Comparison of ENCODE assay signal across 12 cellular contexts in the genomic region with DNA sequence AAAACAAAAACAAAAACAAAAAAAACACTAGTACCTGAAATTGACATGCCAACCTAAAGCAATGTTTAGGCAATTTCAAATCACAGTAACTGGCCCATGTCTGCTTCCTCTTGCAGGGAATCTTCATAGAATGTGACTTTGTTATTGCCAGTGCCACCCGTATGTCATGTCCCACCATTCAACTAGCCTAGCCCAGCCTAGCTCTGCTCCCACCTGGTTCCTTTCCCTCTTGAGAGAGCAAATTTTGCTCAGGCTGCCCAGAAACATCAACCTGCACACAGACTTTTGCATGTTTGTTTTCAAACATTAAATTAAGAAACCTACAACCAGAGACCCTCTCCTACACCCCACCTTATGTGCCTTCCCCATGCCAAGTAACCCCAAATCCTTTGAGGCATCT.
DNase-seq lines count a peak whose midpoint lies in the region; ATAC-seq and TF ChIP-seq lines count a peak whose summit lies in the region.
"Had no signal": no experiment of that assay in that cellular context is flagged by ENCODE, and none has a peak within 500 bp of the region (broad histone marks: within the 10 kb centered on the region; RNA-seq: fewer than 3 reads in every experiment).

No MANE protein-coding gene starts in this region.

- no peak for ATAC-seq in CD8-positive, alpha-beta T cell
- ATAC-seq in T-helper 17 cell (no peak), HG03457 (IDR thresholded peaks at IDR 0.05; ENCODE audit: unreplicated experiment) (no peak)

- intact Hi-C loops in CD8-positive, alpha-beta T cell (cut with DNase I, micrococcal nuclease), result loop anchor here (2.0 to 10.0 kb wide), 13 partner anchors 110 to 1362 kb away; partner anchors contain the start of genes MYB (in 1 of the 2) and RPS12 (in 1 of the 2)
- intact Hi-C loops in sigmoid colon (cut with DNase I), result loop anchor here (5.0 to 10.0 kb wide), 3 partner anchors 222 to 878 kb away; partner anchors contain the start of genes HBS1L and TBPL1

- H3K27me3 Mint-ChIP-seq in CD8-positive, alpha-beta T cell (ENCODE audit: low read depth), result no peaks in the 10 kb centered on the region
- no peaks in the 10 kb centered on the region for H3K27me3 Mint-ChIP-seq in T-helper 17 cell

- peaks cover 46% of the 10 kb centered on the region for H3K4me1 Mint-ChIP-seq in CD8-positive, alpha-beta T cell (ENCODE audit: low read depth)
- H3K4me1 Mint-ChIP-seq in T-helper 17 cell, result peaks cover 32% of the 10 kb centered on the region

- peaks cover 40% of the 10 kb centered on the region for H3K4me1 ChIP-seq in CD8-positive, alpha-beta T cell (ENCODE audit: insufficient read depth, low read length)
- H3K4me1 ChIP-seq in sigmoid colon, result peaks cover 0 to 32% (median 26%) of the 10 kb centered on the region in 4 donors

- H3K36me3 Mint-ChIP-seq in CD8-positive, alpha-beta T cell, result peaks cover 25% of the 10 kb centered on the region
- H3K36me3 Mint-ChIP-seq in T-helper 17 cell (ENCODE audit: low read depth), result no peaks in the 10 kb centered on the region

- peak overlapping the region; percentile 67 for H3K4me3 ChIP-seq in CD8-positive, alpha-beta T cell (ENCODE audit: low read depth, low read length)
- peak overlapping the region; percentile 43 for H3K4me3 ChIP-seq in fibroblast of pulmonary artery (replicated peaks; ENCODE audit: low read depth, low read length)
- no peak overlapping the region for H3K4me3 ChIP-seq in sigmoid colon
- H3K4me3 ChIP-seq: mucosa of descending colon had no signal

- DNase-seq in CD8-positive, alpha-beta T cell, result peak in 1 of 7 experiments; percentile 42
- DNase-seq in T-helper 17 cell (no peak), fibroblast of pulmonary artery (ENCODE audit: low read depth) (peak; percentile 22), sigmoid colon (no peak), NCI-H2081 treated with DMSO at 0.1 percent for 48 hours (lab: John Stamatoyannopoulos, UW) (no peak), ACHN (no peak), NCI-H69 (lab: John Stamatoyannopoulos, UW) (no peak)
- DNase-seq: effector CD4-positive, alpha-beta T cell; mucosa of descending colon; NCI-H510A treated with DMSO at 0.1 percent for 48 hours; WERI-Rb-1 had no signal

- 83 to 88% methylated on average over 1 of the region's 1 CpG for WGBS in sigmoid colon, 2 donors

- in situ Hi-C loops in ACHN (cut with HindIII; ENCODE audit: low pct_ligation_motif_present, low pct_unique_long_range_greater_than_20kb, low sequenced_read_pairs), result no loop called here

- H3K4me3 Mint-ChIP-seq in CD8-positive, alpha-beta T cell, result peak overlapping the region; percentile 98
- peak overlapping the region; percentile 94 for H3K4me3 Mint-ChIP-seq in T-helper 17 cell

- H3K36me3 ChIP-seq in CD8-positive, alpha-beta T cell (ENCODE audit: insufficient read depth, low read length), result peaks cover 7% of the 10 kb centered on the region
- peaks cover 0 to 7% (median 0%) of the 10 kb centered on the region in 4 donors for H3K36me3 ChIP-seq in sigmoid colon
- H3K36me3 ChIP-seq: WERI-Rb-1 had no signal

- TF ChIP-seq POLR2A in sigmoid colon (IDR thresholded peaks at IDR 0.05), result no peak

- POLR2A ChIA-PET in CD8-positive, alpha-beta T cell (lab: Charles Lee), result interaction anchor here (1.0 to 1.9 kb wide), 3 partner anchors 18 to 464 kb away, joined by 3 to 5 read pairs (median 3); no protein-coding TSS in a partner anchor

- CTCF ChIA-PET in CD8-positive, alpha-beta T cell (lab: Charles Lee), result interaction anchor here (0.7 to 4.7 kb wide), 12 partner anchors 9 to 706 kb away, joined by 3 to 65 read pairs (median 3); no protein-coding TSS in a partner anchor

- H3K27ac ChIP-seq in CD8-positive, alpha-beta T cell (ENCODE audit: low read depth, low read length), result no peak overlapping the region
- H3K27ac ChIP-seq in sigmoid colon, result peak overlapping the region in 3 of 4 donors; percentile 6 to 52 (median 43)
- H3K27ac ChIP-seq: WERI-Rb-1 had no signal

- TF ChIP-seq CTCF in CD8-positive, alpha-beta T cell (IDR thresholded peaks at IDR 0.05), result no peak
- no peak for TF ChIP-seq CTCF in fibroblast of pulmonary artery (IDR thresholded peaks at IDR 0.05; ENCODE audit: low read length, missing control alignments)
- no peak for TF ChIP-seq CTCF in sigmoid colon (IDR thresholded peaks at IDR 0.05)

- no peaks in the 10 kb centered on the region for H3K27me3 ChIP-seq in CD8-positive, alpha-beta T cell (ENCODE audit: insufficient read depth, low read length)
- H3K27me3 ChIP-seq in sigmoid colon, result peaks cover 0 to 42% (median 0%) of the 10 kb centered on the region in 3 donors

- TF ChIP-seq EP300 in sigmoid colon (IDR thresholded peaks at IDR 0.05), result no peak

- no peaks in the 10 kb centered on the region for H3K9me3 Mint-ChIP-seq in CD8-positive, alpha-beta T cell

- no peaks in the 10 kb centered on the region for H3K9me3 ChIP-seq in CD8-positive, alpha-beta T cell (ENCODE audit: low read length)
- H3K9me3 ChIP-seq in T-helper 17 cell (ENCODE audit: control insufficient read depth, low read length, poor library complexity, severe bottlenecking) (no peaks in the 10 kb centered on the region), sigmoid colon (no peaks in the 10 kb centered on the region)
- H3K9me3 ChIP-seq: mucosa of descending colon had no signal

- H3K27ac Mint-ChIP-seq in CD8-positive, alpha-beta T cell, result peak overlapping the region; percentile 97
- H3K27ac Mint-ChIP-seq in T-helper 17 cell, result peak overlapping the region; percentile 95

Comparison
In these comparisons a context has a peak if more than half of its experiments do, and no peak if none do; other contexts are left out.
1. H3K4me3 ChIP-seq: peak in CD8-positive, alpha-beta T cell (single experiment) and fibroblast of pulmonary artery (single experiment); none in sigmoid colon (0 of 4).